In genomic region chr20:10157539-10157938, GRCh38 we compare ENCODE assay signal across 32 cellular contexts.
"Had no signal": no experiment of that assay in that cellular context is flagged by ENCODE, and none has a peak within 500 bp of the region (broad histone marks: within the 10 kb centered on the region; RNA-seq: fewer than 3 reads in every experiment).

No MANE protein-coding gene starts in this region.

- H3K4me3 ChIP-seq: adrenal gland, coronary artery, PC-9 had no signal

- H3K27me3 Mint-ChIP-seq: activated B cell treated with CpG ODN at 0.5 μM for 24 hours; activated naive CD8-positive, alpha-beta T cell treated with anti-CD3 and anti-CD28 coated beads, Interleukin-2, amount 10 ng/mL, durations not matched to agents 7 days and 5 days had no signal

- H3K36me3 ChIP-seq: adrenal gland, brain microvascular endothelial cell had no signal

- H3K4me1 ChIP-seq: adrenal gland had no signal

- DNase-seq: activated B cell treated with CpG ODN at 0.5 μM for 24 hours; activated CD4-positive, alpha-beta T cell treated with anti-CD3 and anti-CD28 coated beads for 48 hours; activated CD4-positive, alpha-beta T cell treated with anti-CD3 and anti-CD28 coated beads, Interleukin-2, amount 50 U/mL, for 4 hours; activated CD4-positive, CD25-positive, alpha-beta regulatory T cell treated with anti-CD3 and anti-CD28 coated beads, Interleukin-2, amount 50 U/mL, for 72 hours; activated CD8-positive, alpha-beta T cell treated with anti-CD3 and anti-CD28 coated beads, Interleukin-2, amount 10 ng/mL, durations not matched to agents 7 days and 5 days; activated gamma-delta T cell; activated naive CD4-positive, alpha-beta T cell treated with Interleukin-2 at 50 U/mL for 16 hours; activated naive CD8-positive, alpha-beta T cell treated with anti-CD3 and anti-CD28 coated beads, Interleukin-2, amount 10 ng/mL, durations not matched to agents 7 days and 5 days; activated T-cell treated with anti-CD3 and anti-CD28 coated beads, Interleukin-2, amount 50 U/mL, for 24 hours; adrenal gland; brain microvascular endothelial cell; central memory CD4-positive, alpha-beta T cell; NCI-H1105; NCI-H1436 treated with DMSO at 0.1 percent for 48 hours; NCI-H187 treated with DMSO at 0.1 percent for 48 hours; NCI-H2081 treated with DMSO at 0.1 percent for 48 hours; NCI-H345; NCI-H510A; NCI-H526; PC-9; SIG-M5; SW 1271; T-helper 1 cell; T-helper 2 cell; T-helper 9 cell had no signal

- H3K9me3 ChIP-seq: adrenal gland had no signal

- H3K36me3 Mint-ChIP-seq: activated naive CD4-positive, alpha-beta T cell treated with anti-CD3 and anti-CD28 coated beads, Interleukin-2, amount 50 U/mL, for 24 hours; activated naive CD8-positive, alpha-beta T cell treated with anti-CD3 and anti-CD28 coated beads, Interleukin-2, amount 10 ng/mL, durations not matched to agents 7 days and 5 days had no signal

- H3K4me1 Mint-ChIP-seq: activated B cell treated with CpG ODN at 0.5 μM for 24 hours; activated naive CD4-positive, alpha-beta T cell treated with anti-CD3 and anti-CD28 coated beads, Interleukin-2, amount 50 U/mL, for 24 hours; activated naive CD8-positive, alpha-beta T cell treated with anti-CD3 and anti-CD28 coated beads, Interleukin-2, amount 10 ng/mL, durations not matched to agents 7 days and 5 days had no signal

- ATAC-seq: activated CD8-positive, alpha-beta T cell treated with anti-CD3 and anti-CD28 coated beads, Interleukin-2, amount 10 ng/mL, durations not matched to agents 7 days and 5 days; Right ventricle myocardium inferior; SK-N-SH treated with all-trans-retinoic acid at 6 μM for 48 hours had no signal

- H3K27me3 ChIP-seq: adrenal gland, brain microvascular endothelial cell had no signal

- H3K27ac Mint-ChIP-seq: activated B cell treated with CpG ODN at 0.5 μM for 24 hours; activated CD8-positive, alpha-beta T cell treated with anti-CD3 and anti-CD28 coated beads, Interleukin-2, amount 10 ng/mL, durations not matched to agents 7 days and 5 days; activated naive CD4-positive, alpha-beta T cell treated with anti-CD3 and anti-CD28 coated beads, Interleukin-2, amount 50 U/mL, for 24 hours; activated naive CD8-positive, alpha-beta T cell treated with anti-CD3 and anti-CD28 coated beads, Interleukin-2, amount 10 ng/mL, durations not matched to agents 7 days and 5 days; activated T-cell treated with anti-CD3 and anti-CD28 coated beads, Interleukin-2, amount 50 U/mL, for 24 hours; activated T-helper 2 cell treated with anti-CD3 and anti-CD28 coated beads, Interferon-gamma antibody, Interleukin-2, Interleukin-4, amounts not matched to agents 10 μg/mL and 5 μg/mL and 100 μg/mL, durations not matched to agents 14 hours and 24 hours and 36 hours had no signal

- H3K27ac ChIP-seq: adrenal gland, brain microvascular endothelial cell, coronary artery, PC-9, RWPE1, VCaP had no signal

- H3K4me3 Mint-ChIP-seq: activated B cell treated with CpG ODN at 0.5 μM for 24 hours; activated CD8-positive, alpha-beta T cell treated with anti-CD3 and anti-CD28 coated beads, Interleukin-2, amount 10 ng/mL, durations not matched to agents 7 days and 5 days; activated naive CD4-positive, alpha-beta T cell treated with anti-CD3 and anti-CD28 coated beads, Interleukin-2, amount 50 U/mL, for 24 hours; activated naive CD8-positive, alpha-beta T cell treated with anti-CD3 and anti-CD28 coated beads, Interleukin-2, amount 10 ng/mL, durations not matched to agents 7 days and 5 days; activated T-cell treated with anti-CD3 and anti-CD28 coated beads, Interleukin-2, amount 50 U/mL, for 24 hours had no signal
